Comparison of ENCODE assay signal across 25 cellular contexts in the genomic region with DNA sequence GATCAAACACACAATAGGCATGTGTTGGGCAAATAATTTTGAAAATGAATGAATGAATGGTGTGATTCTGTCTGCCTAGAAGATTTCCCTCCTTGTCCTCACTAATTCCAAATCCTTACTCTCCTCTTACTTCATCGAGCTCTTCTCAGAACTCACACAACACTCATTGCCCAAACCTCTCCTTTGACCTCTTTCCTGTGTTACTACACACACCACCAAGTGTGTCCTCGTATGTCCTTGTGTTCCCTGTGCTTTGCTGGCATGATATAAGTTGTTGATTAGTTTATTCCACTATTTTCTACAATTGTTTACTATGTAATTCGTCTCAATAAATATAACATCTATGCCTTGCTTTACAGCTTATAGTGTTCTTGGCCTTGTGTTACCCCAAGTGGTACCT. TPM values are rescaled to one million over a fixed set of nuclear protein-coding genes. Genes with fewer than 3 reads are reported as not detected.
DNase-seq lines count a peak whose midpoint lies in the region; ATAC-seq, FAIRE-seq and TF ChIP-seq lines count a peak whose summit lies in the region.
"Had no signal": no experiment of that assay in that cellular context is flagged by ENCODE, and none has a peak within 500 bp of the region (broad histone marks: within the 10 kb centered on the region; RNA-seq: fewer than 3 reads in every experiment).

No MANE protein-coding gene starts in this region.

- no peak overlapping the region for H3K27ac Mint-ChIP-seq in T-helper 17 cell
- no peak overlapping the region for H3K27ac Mint-ChIP-seq in activated CD4-positive, alpha-beta T cell treated with anti-CD3 and anti-CD28 coated beads, Interleukin-2, amount 10 ng/mL, durations not matched to agents 24 days and 14 days
- H3K27ac Mint-ChIP-seq: CD14-positive monocyte; CD4-positive, alpha-beta memory T cell; CD4-positive, CD25-positive, alpha-beta regulatory T cell; CD8-positive, alpha-beta memory T cell had no signal

- peaks cover 5% of the 10 kb centered on the region for H3K9me3 Mint-ChIP-seq in activated CD4-positive, alpha-beta T cell treated with anti-CD3 and anti-CD28 coated beads, Interleukin-2, amount 10 ng/mL, durations not matched to agents 24 days and 14 days

- intact Hi-C loops in esophagus muscularis mucosa (cut with DNase I), result no loop called here
- intact Hi-C loops in activated CD4-positive, alpha-beta T cell treated with anti-CD3 and anti-CD28 coated beads, Interleukin-2, amount 10 ng/mL, durations not matched to agents 24 days and 14 days (cut with micrococcal nuclease), result no loop called here

- peaks cover 8% of the 10 kb centered on the region for H3K27me3 Mint-ChIP-seq in T-helper 17 cell
- peaks cover 3% of the 10 kb centered on the region for H3K27me3 Mint-ChIP-seq in activated CD4-positive, alpha-beta T cell treated with anti-CD3 and anti-CD28 coated beads, Interleukin-2, amount 10 ng/mL, durations not matched to agents 24 days and 14 days
- H3K27me3 Mint-ChIP-seq: CD4-positive, CD25-positive, alpha-beta regulatory T cell had no signal

- H3K27me3 ChIP-seq in esophagus muscularis mucosa (no peaks in the 10 kb centered on the region), subcutaneous abdominal adipose tissue (ENCODE audit: control insufficient read depth in 5 of 5, insufficient read depth in 4 of 5, low read length in 5 of 5) (no peaks in the 10 kb centered on the region)
- H3K27me3 ChIP-seq: BE2C, BLaER1 had no signal

- peak overlapping the region; percentile 0 for H3K4me3 Mint-ChIP-seq in T-helper 17 cell
- no peak overlapping the region for H3K4me3 Mint-ChIP-seq in activated CD4-positive, alpha-beta T cell treated with anti-CD3 and anti-CD28 coated beads, Interleukin-2, amount 10 ng/mL, durations not matched to agents 24 days and 14 days
- H3K4me3 Mint-ChIP-seq: CD14-positive monocyte; CD4-positive, alpha-beta memory T cell; CD4-positive, CD25-positive, alpha-beta regulatory T cell; CD8-positive, alpha-beta memory T cell had no signal

- TF ChIP-seq EP300 in esophagus muscularis mucosa (IDR thresholded peaks at IDR 0.05), result no peak

- ATAC-seq in T-helper 17 cell, result no peak
- ATAC-seq in HG03039 (IDR thresholded peaks at IDR 0.05; ENCODE audit: unreplicated experiment), result no peak
- ATAC-seq: GM12878 had no signal

- H3K27ac ChIP-seq in esophagus muscularis mucosa (replicated peaks in 1 of 4) (no peak overlapping the region), subcutaneous abdominal adipose tissue (ENCODE audit: low read depth, low read length) (peak overlapping the region; percentile 39)
- H3K27ac ChIP-seq: BLaER1 had no signal

- no peak for TF ChIP-seq CTCF in D721Med (IDR thresholded peaks at IDR 0.05; ENCODE audit: insufficient read depth, missing control alignments)
- TF ChIP-seq CTCF in esophagus muscularis mucosa (IDR thresholded peaks at IDR 0.05), result no peak

- peak overlapping the region in 1 of 5 donors; percentile 36 for H3K9ac ChIP-seq in subcutaneous abdominal adipose tissue (ENCODE audit: low read length in 5 of 5)
- H3K9ac ChIP-seq: BLaER1 had no signal

- peak; percentile 38 for FAIRE-seq in D721Med (lab: Jason Lieb, UNC)
- FAIRE-seq: A204.1, GM12878, GM12892, GM18507 had no signal

- H3K4me1 Mint-ChIP-seq in T-helper 17 cell, result peaks cover 6% of the 10 kb centered on the region
- peaks cover 2% of the 10 kb centered on the region for H3K4me1 Mint-ChIP-seq in activated CD4-positive, alpha-beta T cell treated with anti-CD3 and anti-CD28 coated beads, Interleukin-2, amount 10 ng/mL, durations not matched to agents 24 days and 14 days

- peaks cover 8% of the 10 kb centered on the region for H3K36me3 Mint-ChIP-seq in T-helper 17 cell (ENCODE audit: low read depth)
- no peaks in the 10 kb centered on the region for H3K36me3 Mint-ChIP-seq in activated CD4-positive, alpha-beta T cell treated with anti-CD3 and anti-CD28 coated beads, Interleukin-2, amount 10 ng/mL, durations not matched to agents 24 days and 14 days (ENCODE audit: low read depth)
- H3K36me3 Mint-ChIP-seq: CD14-positive monocyte; CD4-positive, alpha-beta memory T cell had no signal

- H3K4me3 ChIP-seq in esophagus muscularis mucosa (no peak overlapping the region), subcutaneous abdominal adipose tissue (ENCODE audit: low read depth in 1 of 5, low read length in 5 of 5) (no peak overlapping the region)
- H3K4me3 ChIP-seq: BLaER1, GM12878 had no signal

- H3K4me1 ChIP-seq in esophagus muscularis mucosa (no peaks in the 10 kb centered on the region), subcutaneous abdominal adipose tissue (ENCODE audit: control insufficient read depth in 5 of 5, insufficient read depth in 5 of 5, low read length in 5 of 5) (peaks cover 0 to 24% (median 14%) of the 10 kb centered on the region in 5 donors)
- H3K4me1 ChIP-seq: BE2C had no signal

- H3K36me3 ChIP-seq in esophagus muscularis mucosa (no peaks in the 10 kb centered on the region), subcutaneous abdominal adipose tissue (ENCODE audit: control insufficient read depth in 5 of 5, insufficient read depth in 5 of 5, low read length in 5 of 5) (no peaks in the 10 kb centered on the region)
- H3K36me3 ChIP-seq: BE2C, BLaER1 had no signal

- H3K9me3 ChIP-seq in T-helper 17 cell (ENCODE audit: control insufficient read depth, low read length, poor library complexity, severe bottlenecking) (peaks cover 2% of the 10 kb centered on the region), esophagus muscularis mucosa (peaks cover 0 to 9% (median 4%) of the 10 kb centered on the region in 4 donors), subcutaneous abdominal adipose tissue (ENCODE audit: control insufficient read depth in 5 of 5, low read length in 5 of 5) (peaks cover 0 to 6% (median 0%) of the 10 kb centered on the region in 5 donors)
- H3K9me3 ChIP-seq: BE2C had no signal

- TF ChIP-seq POLR2A in esophagus muscularis mucosa (IDR thresholded peaks at IDR 0.05; ENCODE audit: low read depth), result no peak

- DNase-seq in D721Med (ENCODE audit: insufficient read length, low spot score) (no peak), T-helper 17 cell (no peak), esophagus muscularis mucosa (ENCODE audit: extremely low spot score) (peak; percentile 8), occipital lobe (lab: John Stamatoyannopoulos, UW) (no peak)
- DNase-seq in activated CD4-positive, alpha-beta T cell treated with anti-CD3 and anti-CD28 coated beads, Interleukin-2, amount 10 ng/mL, durations not matched to agents 24 days and 14 days, result no peak
- DNase-seq: 8988T; ACHN; BE2C; C1 segment of cervical spinal cord; CD4-positive, alpha-beta memory T cell; CD4-positive, CD25-positive, alpha-beta regulatory T cell; CD8-positive, alpha-beta memory T cell; COR-L47; DMS79; DND-41; EL; GDM1 had no signal

- WGBS in esophagus muscularis mucosa, result 87% methylated on average over 3 of the region's 3 CpGs

RNA-seq across cellular contexts. Expression of gene GALNT2, which starts 41.4 kb away (rescaled TPM):
- total RNA-seq in T-helper 17 cell, result 10 to 100 TPM; 16.6 to 19.8 TPM
- total RNA-seq in esophagus muscularis mucosa, result 100 to 1,000 TPM in 3 of 4 donors, 10 to 100 TPM in 1; 89.6 to 145 (median 129) TPM
- total RNA-seq in activated CD4-positive, alpha-beta T cell treated with anti-CD3 and anti-CD28 coated beads, Interleukin-2, amount 10 ng/mL, durations not matched to agents 24 days and 14 days, result 68.5 and 72.4 TPM in 2 replicates
- 32.8 TPM for total RNA-seq in occipital lobe
